Comparison of ENCODE assay signal across 17 cellular contexts in the genomic region with DNA sequence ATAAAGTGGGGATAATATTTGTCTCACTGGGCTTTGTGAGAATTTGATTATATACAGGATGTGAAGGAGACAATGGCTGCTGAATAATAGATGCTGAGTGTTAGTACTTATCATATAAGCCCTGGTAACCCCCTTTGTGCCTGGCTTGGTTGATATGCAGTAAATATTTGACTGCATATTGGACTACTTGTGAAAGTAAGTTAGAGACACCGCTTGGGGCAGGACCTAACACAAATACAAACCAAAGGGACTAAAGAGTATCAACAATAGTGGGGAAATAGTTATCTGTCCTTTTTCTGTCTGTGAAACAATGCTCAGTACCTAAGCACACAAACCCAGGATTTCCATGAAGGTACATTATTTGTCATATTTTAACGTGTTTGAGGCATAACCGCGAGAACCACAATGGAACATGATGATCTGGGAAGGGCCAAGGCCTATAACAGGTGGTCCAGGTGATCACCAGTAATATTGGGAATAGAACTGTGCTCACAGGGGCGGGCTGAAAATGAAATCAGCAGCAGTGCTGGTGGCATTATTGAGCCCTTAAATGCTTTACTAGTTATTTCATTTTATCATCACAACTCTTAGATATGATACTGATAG.
A peak's percentile ranks its signal among the peaks of the same experiment; 100 is the strongest.
DNase-seq lines count a peak whose midpoint lies in the region; ATAC-seq, FAIRE-seq and TF ChIP-seq lines count a peak whose summit lies in the region.
"Had no signal": no experiment of that assay in that cellular context is flagged by ENCODE, and none has a peak within 500 bp of the region (broad histone marks: within the 10 kb centered on the region; RNA-seq: fewer than 3 reads in every experiment).

No MANE protein-coding gene starts in this region.

- FAIRE-seq in GM12891 (lab: Jason Lieb, UNC), result peak; percentile 86
- FAIRE-seq in GM12878 (lab: Jason Lieb, UNC), result no peak
- FAIRE-seq: H1 had no signal

- peak; percentile 22 for ATAC-seq in GM12878
- ATAC-seq: Right ventricle myocardium inferior had no signal

- no peak for TF ChIP-seq POLR2A in GM12891 (IDR thresholded peaks at IDR 0.05; ENCODE audit: low read depth, low read length)
- no peak for TF ChIP-seq POLR2A in GM12878 (IDR thresholded peaks at IDR 0.05; ENCODE audit: low read depth, low read length)

- TF ChIP-seq EP300 in GM12878 (IDR thresholded peaks at IDR 0.05; ENCODE audit: borderline replicate concordance in 1 of 2, control insufficient read depth in 1 of 2, low read depth in 2 of 2, low read length in 2 of 2), result no peak

- no peaks in the 10 kb centered on the region for H4K20me1 ChIP-seq in KMS-11 (ENCODE audit: insufficient read depth)
- no peaks in the 10 kb centered on the region for H4K20me1 ChIP-seq in GM12878 (ENCODE audit: control insufficient read depth, insufficient read depth)

- H3K27ac Mint-ChIP-seq in activated T-cell treated with anti-CD3 and anti-CD28 coated beads, Interleukin-2, amount 50 U/mL, for 24 hours, result peak overlapping the region; percentile 92

- no peaks in the 10 kb centered on the region for H3K36me3 Mint-ChIP-seq in activated T-cell treated with anti-CD3 and anti-CD28 coated beads, Interleukin-2, amount 50 U/mL, for 24 hours (ENCODE audit: low read depth)

- H3K9me3 Mint-ChIP-seq in activated T-cell treated with anti-CD3 and anti-CD28 coated beads, Interleukin-2, amount 50 U/mL, for 24 hours, result no peaks in the 10 kb centered on the region

- SMC1A ChIA-PET in GM12878 (lab: Charles Lee; ENCODE audit: uncharacterized antibody, unreplicated experiment), result interaction anchor here (1.0 to 3.3 kb wide), 7 partner anchors 38 to 65 kb away, joined by 5 to 41 read pairs (median 10); no protein-coding TSS in a partner anchor

- no peak for DNase-seq in activated T-cell treated with anti-CD3 and anti-CD28 coated beads, Interleukin-2, amount 50 U/mL, for 24 hours
- DNase-seq in activated T-cell treated with anti-CD3 and anti-CD28 coated beads for 4 hours, result no peak
- no peak for DNase-seq in GM12891 (ENCODE audit: insufficient read length, low spot score)
- DNase-seq in GM12878 (ENCODE audit: low read depth, low spot score), result peak; percentile 53
- no peak for DNase-seq in NCI-H2107 (lab: John Stamatoyannopoulos, UW)
- no peak for DNase-seq in Ammon's horn (ENCODE audit: low spot score)
- DNase-seq in activated CD8-positive, alpha-beta memory T cell treated with anti-CD3 and anti-CD28 coated beads for 24 hours, result no peak
- DNase-seq: Caco-2, MG63, NCI-H1105 treated with DMSO at 0.1 percent for 48 hours, NCI-H187, NCI-H2171, NCI-H446 treated with DMSO at 0.1 percent for 48 hours, NCI-H748 treated with DMSO at 0.1 percent for 48 hours had no signal

- peak overlapping the region; percentile 45 for H2AFZ ChIP-seq in KMS-11 (ENCODE audit: low read depth)
- peak overlapping the region; percentile 13; the same call in 1 of the 2 replicates for H2AFZ ChIP-seq in GM12878 (ENCODE audit: control insufficient read depth, low read depth, low read length)

- POLR2A ChIA-PET in GM12878 (lab: Charles Lee), result interaction anchor here (0.5 to 2.0 kb wide), 5 partner anchors 13 to 63 kb away, joined by 3 to 14 read pairs (median 5); no protein-coding TSS in a partner anchor

- H3K4me3 ChIP-seq in KMS-11 (IDR thresholded peaks at IDR 0.05; ENCODE audit: insufficient read depth, low read depth, low read length) (no peak overlapping the region), GM12878 (no peak overlapping the region; the same call in 1 of the 2 replicates)
- H3K4me3 ChIP-seq: MG63 had no signal

- H3K4me2 ChIP-seq in KMS-11, result peak overlapping the region; percentile 59
- H3K4me2 ChIP-seq in GM12878 (ENCODE audit: control insufficient read depth, insufficient read depth), result peak overlapping the region; percentile 64

- H3K4me1 ChIP-seq in KMS-11 (ENCODE audit: low read depth, poor library complexity, severe bottlenecking) (peaks cover 80% of the 10 kb centered on the region), GM12878 (ENCODE audit: control insufficient read depth, insufficient read depth, low read length) (peaks cover 58% of the 10 kb centered on the region)
- H3K4me1 ChIP-seq: Caco-2 had no signal

- TF ChIP-seq RAD21 in GM12878 (IDR thresholded peaks at IDR 0.05; ENCODE audit: insufficient read depth, low read depth, low read length), result 0 out of 2 replicates have a peak, but pooled peaks have one; percentile 1

- CTCF ChIA-PET in GM12878 (lab: Yijun Ruan, JAX), result interaction anchor here (1.0 to 9.2 kb wide), 3 partner anchors 40 to 62 kb away, joined by 3 to 94 read pairs (median 3); no protein-coding TSS in a partner anchor

- in situ Hi-C loops in GM12878 (cut with MboI), result loop anchor here (5.0 kb wide), 3 partner anchors 60 to 180 kb away; no protein-coding TSS in a partner anchor

- H3K27ac ChIP-seq in KMS-11 (peak overlapping the region; percentile 86), GM12878 (ENCODE audit: control insufficient read depth, insufficient read depth) (peak overlapping the region; percentile 98)

- H3K9ac ChIP-seq in KMS-11 (peak overlapping the region; percentile 47), GM12878 (ENCODE audit: control insufficient read depth, insufficient read depth, low read length) (peak overlapping the region; percentile 58)

- H3K4me1 Mint-ChIP-seq in activated T-cell treated with anti-CD3 and anti-CD28 coated beads, Interleukin-2, amount 50 U/mL, for 24 hours (ENCODE audit: low read depth), result peaks cover 38% of the 10 kb centered on the region

- H3K27me3 ChIP-seq in KMS-11 (ENCODE audit: insufficient read depth, low read depth), result no peaks in the 10 kb centered on the region
- no peaks in the 10 kb centered on the region for H3K27me3 ChIP-seq in GM12878 (replicated peaks in 1 of 2; ENCODE audit: control insufficient read depth in 2 of 2, insufficient read depth in 2 of 2, low read length in 1 of 2)
- H3K27me3 ChIP-seq: MG63 had no signal

- H3K27me3 Mint-ChIP-seq in activated T-cell treated with anti-CD3 and anti-CD28 coated beads, Interleukin-2, amount 50 U/mL, for 24 hours, result peaks cover 35% of the 10 kb centered on the region

- intact Hi-C loops in GM12878 (cut with micrococcal nuclease; ENCODE audit: unreplicated experiment), result loop anchor here (1.0 to 10.0 kb wide), 6 partner anchors 53 to 982 kb away; partner anchors contain the start of gene SMARCA2

- H3K9me3 ChIP-seq in GM12878 (replicated peaks; ENCODE audit: control insufficient read depth, insufficient read depth, low read length), result no peaks in the 10 kb centered on the region
- H3K9me3 ChIP-seq: Caco-2, MG63 had no signal

- peak overlapping the region; percentile 18 for H3K4me3 Mint-ChIP-seq in activated T-cell treated with anti-CD3 and anti-CD28 coated beads, Interleukin-2, amount 50 U/mL, for 24 hours

- H3K79me2 ChIP-seq in KMS-11 (ENCODE audit: insufficient read depth, low read depth) (no peaks in the 10 kb centered on the region), GM12878 (ENCODE audit: control insufficient read depth, insufficient read depth, low read length) (peaks cover 2% of the 10 kb centered on the region)

- RAD21 ChIA-PET in GM12878 (lab: Charles Lee; ENCODE audit: unreplicated experiment), result interaction anchor here (0.8 to 3.3 kb wide), 7 partner anchors 53 to 608 kb away, joined by 3 to 40 read pairs (median 5); no protein-coding TSS in a partner anchor

- WGBS in GM12878 (ENCODE audit: insufficient coverage, insufficient replicate concordance, low lambda C conversion rate, missing lambda C conversion rate), result 0% methylated on average over 5 of the region's 5 CpGs

- BruUV-seq in GM12878 (replicated peaks; lab: Mats Ljungman, UMichigan), result no TSS peak

- no peaks in the 10 kb centered on the region for H3K36me3 ChIP-seq in KMS-11 (ENCODE audit: insufficient read depth)
- H3K36me3 ChIP-seq in GM12878 (ENCODE audit: control insufficient read depth in 2 of 2, insufficient read depth in 2 of 2, low read length in 1 of 2), result no peaks in the 10 kb centered on the region
- H3K36me3 ChIP-seq: MG63 had no signal

- TF ChIP-seq CTCF in KMS-11 (conservative IDR thresholded peaks at IDR 0.05; ENCODE audit: low read depth, low read length) (no peak), GM12878 (IDR thresholded peaks at IDR 0.05 in 2 of 3, conservative IDR thresholded peaks at IDR 0.05 in 1 of 3; ENCODE audit: control insufficient read depth in 2 of 3, extremely low read depth in 1 of 3, insufficient read depth in 1 of 3, low read depth in 3 of 3, low read length in 3 of 3) (no peak)

TF ChIP-seq in GM12891, 5 proteins besides CTCF, POLR2A, EP300 and RAD21:
- TF ChIP-seq POLR2AphosphoS5 (IDR thresholded peaks at IDR 0.05; ENCODE audit: low read depth, low read length) (no peak), PAX5 (IDR thresholded peaks at IDR 0.05; ENCODE audit: insufficient read depth, low read length, severe bottlenecking) (no peak), SPI1 (IDR thresholded peaks at IDR 0.05; ENCODE audit: low read depth, low read length) (no peak), TAF1 (IDR thresholded peaks at IDR 0.05; ENCODE audit: low read depth, low read length) (no peak), POU2F2 (IDR thresholded peaks at IDR 0.05; ENCODE audit: low read depth, low read length) (no peak)

TF ChIP-seq in GM12878, 131 proteins besides CTCF, POLR2A, EP300 and RAD21 (continues in another document):
- no peak for TF ChIP-seq ETV6 (conservative IDR thresholded peaks at IDR 0.05 in 1 of 2, IDR thresholded peaks at IDR 0.05 in 1 of 2; ENCODE audit: borderline replicate concordance in 1 of 2, low read depth in 1 of 2)
- peak; percentile 75 for TF ChIP-seq CBFB (IDR thresholded peaks at IDR 0.05; ENCODE audit: low read depth)
- TF ChIP-seq IKZF2 (IDR thresholded peaks at IDR 0.05), result peak in 1 of 2 experiments; percentile 16; a peak in 2 of 4 replicates
- TF ChIP-seq GATAD2B (conservative IDR thresholded peaks at IDR 0.05; ENCODE audit: low read depth), result 0 out of 2 replicates have a peak, but pooled peaks have one; percentile 22
- TF ChIP-seq RFX5 (IDR thresholded peaks at IDR 0.05; ENCODE audit: low read depth, low read length), result no peak
- TF ChIP-seq RELA (IDR thresholded peaks at IDR 0.05; ENCODE audit: borderline replicate concordance, partially characterized antibody), result no peak
- TF ChIP-seq NFYA (IDR thresholded peaks at IDR 0.05; ENCODE audit: borderline replicate concordance, low read depth, low read length), result no peak
- TF ChIP-seq ZNF622 (IDR thresholded peaks at IDR 0.05), result no peak
- TF ChIP-seq JUND (IDR thresholded peaks at IDR 0.05; ENCODE audit: low read depth, low read length), result no peak
- TF ChIP-seq BACH1 (IDR thresholded peaks at IDR 0.05; ENCODE audit: borderline replicate concordance), result no peak
- TF ChIP-seq EED (IDR thresholded peaks at IDR 0.05; ENCODE audit: low read depth), result peak; percentile 86
- no peak for TF ChIP-seq RUNX3 (IDR thresholded peaks at IDR 0.05; ENCODE audit: low read length)
